13 cellular contexts compared by ENCODE assay signal in genomic region chr12:46959484-46959883, GRCh38.
DNase-seq lines count a peak whose midpoint lies in the region; FAIRE-seq and TF ChIP-seq lines count a peak whose summit lies in the region.
"Had no signal": no experiment of that assay in that cellular context is flagged by ENCODE, and none has a peak within 500 bp of the region (broad histone marks: within the 10 kb centered on the region; RNA-seq: fewer than 3 reads in every experiment).

No MANE protein-coding gene starts in this region.

- DNase-seq in Daoy (ENCODE audit: low read depth) (peak; percentile 86), MV-4-11 (lab: John Stamatoyannopoulos, UW) (peak; percentile 77), bronchial epithelial cell (ENCODE audit: low read depth) (peak; percentile 97), nephron progenitor cell (no peak), NCI-H748 treated with DMSO at 0.1 percent for 48 hours (lab: John Stamatoyannopoulos, UW) (no peak), cortex of kidney (lab: John Stamatoyannopoulos, UW) (no peak), 8988T (no peak)
- no peak for DNase-seq in activated effector memory CD4-positive, alpha-beta T cell treated with Interleukin-2 at 50 U/mL for 16 hours
- DNase-seq: naive thymus-derived CD8-positive, alpha-beta T cell; NCI-H1930; RPMI8226 had no signal

- TF ChIP-seq CTCF in bronchial epithelial cell (IDR thresholded peaks at IDR 0.05; ENCODE audit: insufficient read depth, low read length, severe bottlenecking) (no peak), nephron progenitor cell (IDR thresholded peaks at IDR 0.05) (no peak)

- H3K27me3 ChIP-seq in bronchial epithelial cell (ENCODE audit: control insufficient read depth, insufficient read depth, low read length): no peaks in the 10 kb centered on the region

- no peak overlapping the region for H3K4me3 Mint-ChIP-seq in nephron progenitor cell
- H3K4me3 Mint-ChIP-seq: naive thymus-derived CD8-positive, alpha-beta T cell; WTC11 had no signal

- no peaks in the 10 kb centered on the region for H3K36me3 Mint-ChIP-seq in nephron progenitor cell (ENCODE audit: low read depth)
- H3K36me3 Mint-ChIP-seq: WTC11 had no signal

- H3K4me3 ChIP-seq in bronchial epithelial cell (ENCODE audit: low read depth, low read length): no peak overlapping the region
- H3K4me3 ChIP-seq: GM12878 had no signal

- H3K36me3 ChIP-seq in bronchial epithelial cell (ENCODE audit: control insufficient read depth, insufficient read depth, low read length): no peaks in the 10 kb centered on the region

- H3K27ac Mint-ChIP-seq in nephron progenitor cell: peak overlapping the region; percentile 24
- H3K27ac Mint-ChIP-seq: WTC11 had no signal

- no peaks in the 10 kb centered on the region for H3K9me3 Mint-ChIP-seq in nephron progenitor cell
- H3K9me3 Mint-ChIP-seq: naive thymus-derived CD8-positive, alpha-beta T cell had no signal

- H3K4me1 Mint-ChIP-seq in nephron progenitor cell: peaks cover 4% of the 10 kb centered on the region
- H3K4me1 Mint-ChIP-seq: naive thymus-derived CD8-positive, alpha-beta T cell had no signal

- H3K27me3 Mint-ChIP-seq in nephron progenitor cell (ENCODE audit: low read depth, poor library complexity): peaks cover 9% of the 10 kb centered on the region

- FAIRE-seq in bronchial epithelial cell (lab: Jason Lieb, UNC): peak; percentile 89
- FAIRE-seq: GM12878 had no signal

Comparison
In these comparisons a context has a peak if more than half of its experiments do, and no peak if none do; other contexts are left out.
1. DNase-seq: peak in Daoy (single experiment), MV-4-11 (single experiment) and bronchial epithelial cell (single experiment); none in nephron progenitor cell (single experiment), NCI-H748 treated with DMSO at 0.1 percent for 48 hours (single experiment), cortex of kidney (single experiment), activated effector memory CD4-positive, alpha-beta T cell treated with Interleukin-2 at 50 U/mL for 16 hours (single experiment) and 8988T (single experiment).